In the genomic region with DNA sequence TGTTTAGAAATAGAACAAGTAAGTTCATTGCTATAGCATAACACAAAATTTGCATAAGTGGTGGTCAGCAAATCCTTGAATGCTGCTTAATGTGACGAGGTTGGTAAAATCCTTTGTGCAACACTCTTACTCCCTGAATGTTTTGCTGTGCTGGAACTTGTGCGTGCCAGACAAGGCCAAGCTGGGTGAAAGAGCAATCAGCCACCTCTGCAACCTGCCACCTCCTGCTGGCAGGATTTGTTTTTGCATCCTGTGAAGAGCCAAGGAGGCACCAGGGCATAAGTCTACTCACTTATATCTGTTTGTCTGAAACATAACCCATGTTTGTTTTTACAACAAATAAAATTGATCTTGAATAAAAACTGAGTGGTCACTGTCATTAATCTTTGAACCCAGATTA, we compare ENCODE assay signal across 11 cellular contexts. TPM values are rescaled to one million over a fixed set of nuclear protein-coding genes. Genes with fewer than 3 reads are reported as not detected.
DNase-seq lines count a peak whose midpoint lies in the region; ATAC-seq, FAIRE-seq and TF ChIP-seq lines count a peak whose summit lies in the region.
"Not testable (repeated sequence)": the region's sequence is repeated elsewhere in the genome, so short reads cannot be mapped to it uniquely, and the experiment has no call there.
"Had no signal": no experiment of that assay in that cellular context is flagged by ENCODE, and none has a peak within 500 bp of the region (broad histone marks: within the 10 kb centered on the region; RNA-seq: fewer than 3 reads in every experiment).

No MANE protein-coding gene starts in this region.

- H3K4me3 ChIP-seq in DND-41 (ENCODE audit: low read depth in 1 of 2, low read length in 2 of 2); GM12875 (ENCODE audit: low read depth, low read length); OCI-LY1 (ENCODE audit: low read depth, low read length, poor library complexity, severe bottlenecking); bronchial epithelial cell (ENCODE audit: low read depth, low read length); small intestine (ENCODE audit: low read depth in 1 of 2, low read length in 2 of 2): not testable (repeated sequence)

- H3K4me1 Mint-ChIP-seq in activated CD4-positive, alpha-beta T cell treated with anti-CD3 and anti-CD28 coated beads for 36 hours, result not testable (repeated sequence)

- not testable (repeated sequence) for H3K4me3 Mint-ChIP-seq in activated CD4-positive, alpha-beta T cell treated with anti-CD3 and anti-CD28 coated beads for 36 hours

- ATAC-seq in DND-41 (ENCODE audit: insufficient read depth, low read depth); activated CD4-positive, alpha-beta T cell treated with anti-CD3 and anti-CD28 coated beads for 36 hours; foreskin keratinocyte: not testable (repeated sequence)

- not testable (repeated sequence) for H3K27ac Mint-ChIP-seq in activated CD4-positive, alpha-beta T cell treated with anti-CD3 and anti-CD28 coated beads for 36 hours

- POLR2A ChIA-PET in activated CD4-positive, alpha-beta T cell treated with anti-CD3 and anti-CD28 coated beads for 36 hours (lab: Charles Lee), result not testable (repeated sequence)

- not testable (repeated sequence) for H3K9me2 ChIP-seq in OCI-LY1 (ENCODE audit: low read depth, low read length)

- not testable (repeated sequence) for H3K27ac ChIP-seq in DND-41 (ENCODE audit: low read length); OCI-LY1 (ENCODE audit: low read depth, low read length, poor library complexity, severe bottlenecking); foreskin keratinocyte; small intestine (ENCODE audit: low read depth in 1 of 2, low read length in 1 of 2)

- FAIRE-seq in bronchial epithelial cell (lab: Jason Lieb, UNC); small intestine (lab: Jason Lieb, UNC): not testable (repeated sequence)

- H3K9me3 Mint-ChIP-seq in activated CD4-positive, alpha-beta T cell treated with anti-CD3 and anti-CD28 coated beads for 36 hours (ENCODE audit: low read depth), result not testable (repeated sequence)

- CTCF ChIA-PET in activated CD4-positive, alpha-beta T cell treated with anti-CD3 and anti-CD28 coated beads for 36 hours (lab: Charles Lee), result not testable (repeated sequence)

- not testable (repeated sequence) for H3K9me3 ChIP-seq in DND-41 (ENCODE audit: insufficient read depth, low read length, severe bottlenecking); OCI-LY1 (ENCODE audit: low read length); small intestine (ENCODE audit: control insufficient read depth, low read depth)

- H3F3A ChIP-seq in OCI-LY1 (ENCODE audit: insufficient read depth, low read length), result not testable (repeated sequence)

- H3K36me3 ChIP-seq in DND-41 (ENCODE audit: insufficient read depth, low read length); OCI-LY1 (ENCODE audit: insufficient read depth, low read length); bronchial epithelial cell (ENCODE audit: control insufficient read depth, insufficient read depth, low read length); small intestine (ENCODE audit: control insufficient read depth in 2 of 2, insufficient read depth in 2 of 2, low read length in 2 of 2): not testable (repeated sequence)

- not testable (repeated sequence) for H3K36me3 Mint-ChIP-seq in activated CD4-positive, alpha-beta T cell treated with anti-CD3 and anti-CD28 coated beads for 36 hours (ENCODE audit: low read depth)

- not testable (repeated sequence) for H3K79me2 ChIP-seq in DND-41 (ENCODE audit: insufficient read depth, low read length); OCI-LY1 (ENCODE audit: insufficient read depth, low read length)

- H2AFZ ChIP-seq in DND-41 (ENCODE audit: low read depth, low read length); OCI-LY1 (ENCODE audit: low read length): not testable (repeated sequence)

- H3K4me1 ChIP-seq in DND-41 (ENCODE audit: insufficient read depth, low read length); OCI-LY1 (ENCODE audit: insufficient read depth, low read length, severe bottlenecking); foreskin keratinocyte; small intestine (ENCODE audit: control insufficient read depth in 2 of 2, insufficient read depth in 1 of 2, low read depth in 1 of 2, low read length in 1 of 2): not testable (repeated sequence)

- WGBS in small intestine, 3 donors, result 72 to 85% (median 76%) methylated on average over 2 of the region's 2 CpGs

- DNase-seq in DND-41, foreskin keratinocyte: not testable (repeated sequence)
- peak; percentile 21 for DNase-seq in activated CD4-positive, alpha-beta T cell treated with anti-CD3 and anti-CD28 coated beads for 36 hours
- DNase-seq in bronchial epithelial cell (ENCODE audit: low read depth) (peak; percentile 1), small intestine (peak; percentile 2)

- peaks cover 14% of the 10 kb centered on the region for H3K27me3 Mint-ChIP-seq in activated CD4-positive, alpha-beta T cell treated with anti-CD3 and anti-CD28 coated beads for 36 hours

- TF ChIP-seq CTCF in DND-41 (IDR thresholded peaks at IDR 0.05; ENCODE audit: borderline replicate concordance, extremely low read depth, low read length, poor library complexity, severe bottlenecking) (peak; percentile 14), GM12875 (IDR thresholded peaks at IDR 0.05; ENCODE audit: borderline replicate concordance, insufficient read depth, low read depth, low read length) (peak; percentile 22; the same call in 1 of the 2 replicates), LNCAP (IDR thresholded peaks at IDR 0.05) (peak; percentile 38), OCI-LY1 (IDR thresholded peaks at IDR 0.05; ENCODE audit: low read length) (peak; percentile 25), foreskin keratinocyte (conservative IDR thresholded peaks at IDR 0.05) (peak; percentile 24)
- not testable (repeated sequence) for TF ChIP-seq CTCF in bronchial epithelial cell (IDR thresholded peaks at IDR 0.05; ENCODE audit: insufficient read depth, low read length, severe bottlenecking)

- not testable (repeated sequence) for H4K20me1 ChIP-seq in DND-41 (ENCODE audit: insufficient read depth, low read length); OCI-LY1 (ENCODE audit: insufficient read depth, low read length)

- intact Hi-C loops in activated CD4-positive, alpha-beta T cell treated with anti-CD3 and anti-CD28 coated beads for 36 hours (cut with DNase I, micrococcal nuclease), result loop anchor here in 1 of 2 experiments (1.0 kb wide), 1 partner anchor 157 kb away; no protein-coding TSS in a partner anchor

- H3K27me3 ChIP-seq in DND-41 (ENCODE audit: insufficient read depth, low read length, poor library complexity); OCI-LY1 (ENCODE audit: insufficient read depth, low read length); bronchial epithelial cell (ENCODE audit: control insufficient read depth, insufficient read depth, low read length); foreskin keratinocyte; small intestine (ENCODE audit: control insufficient read depth in 2 of 2, insufficient read depth in 2 of 2, low read length in 2 of 2): not testable (repeated sequence)

- H3K4me2 ChIP-seq in DND-41 (ENCODE audit: insufficient read depth, low read length); OCI-LY1 (ENCODE audit: low read length): not testable (repeated sequence)

- H3K9ac ChIP-seq in DND-41 (ENCODE audit: low read depth, low read length); OCI-LY1 (ENCODE audit: low read length): not testable (repeated sequence)

RNA-seq across cellular contexts. Expression of a gene that starts 53.0 kb away (rescaled TPM):
- not detected for total RNA-seq in activated CD4-positive, alpha-beta T cell treated with anti-CD3 and anti-CD28 coated beads for 36 hours
- not detected in 2 replicates for total RNA-seq in bronchial epithelial cell
- 0.07 TPM in 2 replicates for total RNA-seq in foreskin keratinocyte
- 0.03 TPM in 1 of 2 replicates, not detected in the other for polyA plus RNA-seq in foreskin keratinocyte
- under 1 TPM in 2 of 3 donors, not detected in 1; 0.22 to 0.63 TPM for polyA plus RNA-seq in small intestine
- total RNA-seq: A673; CD8-positive, alpha-beta T cell; Right ventricle myocardium superior had no signal
